Comparison of ENCODE assay signal across 12 cellular contexts in genomic region chr6:39301606-39302005, GRCh38. TPM values are rescaled to one million over a fixed set of nuclear protein-coding genes. Genes with fewer than 3 reads are reported as not detected.
A peak's percentile ranks its signal among the peaks of the same experiment; 100 is the strongest.
DNase-seq lines count a peak whose midpoint lies in the region; ATAC-seq, FAIRE-seq and TF ChIP-seq lines count a peak whose summit lies in the region.
"Had no signal": no experiment of that assay in that cellular context is flagged by ENCODE, and none has a peak within 500 bp of the region (broad histone marks: within the 10 kb centered on the region; RNA-seq: fewer than 3 reads in every experiment).

No MANE protein-coding gene starts in this region.

- TF ChIP-seq POLR2A in GM12878 (IDR thresholded peaks at IDR 0.05; ENCODE audit: low read depth, low read length): no peak

- no peak for TF ChIP-seq RAD21 in GM12878 (IDR thresholded peaks at IDR 0.05; ENCODE audit: insufficient read depth, low read depth, low read length)

- H3K79me2 ChIP-seq in Karpas-422 (ENCODE audit: low read length) (no peaks in the 10 kb centered on the region), GM12878 (ENCODE audit: control insufficient read depth, insufficient read depth, low read length) (no peaks in the 10 kb centered on the region)

- 18% methylated on average over 7 of the region's 7 CpGs for WGBS in GM12878 (ENCODE audit: insufficient coverage, insufficient replicate concordance, low lambda C conversion rate, missing lambda C conversion rate)

- CTCF ChIA-PET in GM12878 (lab: Yijun Ruan, JAX): interaction anchor here (0.7 to 7.5 kb wide), 10 partner anchors 9 to 429 kb away, joined by 3 to 167 read pairs (median 6); no protein-coding TSS in a partner anchor
- CTCF ChIA-PET in CD8-positive, alpha-beta T cell (lab: Charles Lee): interaction anchor here (1.9 to 15.4 kb wide), 3 partner anchors 133 to 429 kb away, joined by 5 to 359 read pairs (median 111); no protein-coding TSS in a partner anchor

- H3K9me3 ChIP-seq in Karpas-422 (ENCODE audit: low read length): no peaks in the 10 kb centered on the region
- H3K9me3 ChIP-seq in GM12878 (replicated peaks; ENCODE audit: control insufficient read depth, insufficient read depth, low read length): no peaks in the 10 kb centered on the region
- no peaks in the 10 kb centered on the region for H3K9me3 ChIP-seq in CD8-positive, alpha-beta T cell (ENCODE audit: low read length)

- no peaks in the 10 kb centered on the region for H3K4me1 ChIP-seq in Karpas-422 (ENCODE audit: low read length)
- 0 out of 2 replicates have a peak, but pooled peaks cover 2% of the 10 kb centered on the region for H3K4me1 ChIP-seq in GM12878 (ENCODE audit: control insufficient read depth, insufficient read depth, low read length)
- no peaks in the 10 kb centered on the region for H3K4me1 ChIP-seq in CD8-positive, alpha-beta T cell (ENCODE audit: insufficient read depth, low read length)

- DNase-seq in GM12864 (ENCODE audit: low read depth): no peak
- DNase-seq in Karpas-422: peak; percentile 58
- DNase-seq in GM12878 (ENCODE audit: low read depth, low spot score): no peak
- no peak for DNase-seq in Right ventricle myocardium superior
- no peak for DNase-seq in CD8-positive, alpha-beta T cell
- DNase-seq: activated T-cell treated with anti-CD3 and anti-CD28 coated beads, Interleukin-2, amount 50 U/mL, for 48 hours; T-helper 2 cell had no signal

- RAD21 ChIA-PET in GM12878 (lab: Charles Lee; ENCODE audit: unreplicated experiment): interaction anchor here (1.0 to 5.0 kb wide), 2 partner anchors 111 to 135 kb away, joined by 3 to 71 read pairs; no protein-coding TSS in a partner anchor

- intact Hi-C loops in GM12878 (cut with micrococcal nuclease; ENCODE audit: unreplicated experiment) (loop anchor here (2.0 to 5.0 kb wide), 3 partner anchors 111 to 429 kb away; no protein-coding TSS in a partner anchor), Right ventricle myocardium superior (cut with DNase I) (loop anchor here (5.0 kb wide), 1 partner anchor 329 kb away; no protein-coding TSS in a partner anchor)
- intact Hi-C loops in CD8-positive, alpha-beta T cell (cut with DNase I, micrococcal nuclease): loop anchor here (2.0 to 5.0 kb wide), 3 partner anchors 213 to 329 kb away; no protein-coding TSS in a partner anchor

- TF ChIP-seq EP300 in GM12878 (IDR thresholded peaks at IDR 0.05; ENCODE audit: borderline replicate concordance in 1 of 2, control insufficient read depth in 1 of 2, low read depth in 2 of 2, low read length in 2 of 2): no peak

- ATAC-seq in GM12878 (peak; percentile 77), GM18907 (IDR thresholded peaks at IDR 0.05; ENCODE audit: unreplicated experiment) (no peak), GM19351 (IDR thresholded peaks at IDR 0.05; ENCODE audit: unreplicated experiment) (no peak), Right ventricle myocardium superior (ENCODE audit: poor library complexity) (no peak)
- no peak for ATAC-seq in CD8-positive, alpha-beta T cell

- peaks cover 7% of the 10 kb centered on the region for H3K4me1 Mint-ChIP-seq in nephron
- H3K4me1 Mint-ChIP-seq in CD8-positive, alpha-beta T cell (ENCODE audit: low read depth): peaks cover 6% of the 10 kb centered on the region

- no peak overlapping the region for H2AFZ ChIP-seq in Karpas-422 (ENCODE audit: low read length)
- H2AFZ ChIP-seq in GM12878 (ENCODE audit: control insufficient read depth, low read depth, low read length): no peak overlapping the region

- TF ChIP-seq CTCF in GM12864 (IDR thresholded peaks at IDR 0.05; ENCODE audit: low read depth, low read length, missing control alignments) (peak; percentile 54), GM12878 (IDR thresholded peaks at IDR 0.05 in 2 of 3, conservative IDR thresholded peaks at IDR 0.05 in 1 of 3; ENCODE audit: control insufficient read depth in 2 of 3, extremely low read depth in 1 of 3, insufficient read depth in 1 of 3, low read depth in 3 of 3, low read length in 3 of 3) (peak; percentile 24 to 39 (median 37); a peak in 3 of 6 replicates), nephron (IDR thresholded peaks at IDR 0.05; ENCODE audit: unreplicated experiment in 3 of 3) (peak in 2 of 3 experiments; percentile 9 to 42)
- no peak for TF ChIP-seq CTCF in CD8-positive, alpha-beta T cell (IDR thresholded peaks at IDR 0.05)

- H3K9me3 Mint-ChIP-seq in nephron: no peaks in the 10 kb centered on the region
- no peaks in the 10 kb centered on the region for H3K9me3 Mint-ChIP-seq in CD8-positive, alpha-beta T cell

- no peak for FAIRE-seq in GM12878 (lab: Jason Lieb, UNC)
- FAIRE-seq: GM12892, islet of Langerhans had no signal

- in situ Hi-C loops in GM12878 (cut with MboI): loop anchor here (5.0 kb wide), 3 partner anchors 134 to 429 kb away; no protein-coding TSS in a partner anchor

- no peaks in the 10 kb centered on the region for H3K9me2 ChIP-seq in Karpas-422 (replicated peaks; ENCODE audit: insufficient read depth, low read length)

- no peak overlapping the region for H3K27ac ChIP-seq in Karpas-422 (ENCODE audit: low read length)
- H3K27ac ChIP-seq in GM12878 (ENCODE audit: control insufficient read depth, insufficient read depth): no peak overlapping the region
- no peak overlapping the region for H3K27ac ChIP-seq in CD8-positive, alpha-beta T cell (ENCODE audit: low read depth, low read length)

- H4K20me1 ChIP-seq in Karpas-422 (ENCODE audit: insufficient read depth, low read depth, low read length): no peaks in the 10 kb centered on the region
- H4K20me1 ChIP-seq in GM12878 (ENCODE audit: control insufficient read depth, insufficient read depth): no peaks in the 10 kb centered on the region

- POLR2A ChIA-PET in GM12878 (lab: Charles Lee): interaction anchor here (1.2 kb wide), 1 partner anchor 104 kb away, joined by 3 read pairs; no protein-coding TSS in a partner anchor
- POLR2A ChIA-PET in CD8-positive, alpha-beta T cell (lab: Charles Lee): no interaction called here

- BruUV-seq in GM12878 (replicated peaks; lab: Mats Ljungman, UMichigan): no TSS peak

- no peaks in the 10 kb centered on the region for H3K27me3 ChIP-seq in Karpas-422 (ENCODE audit: low read length)
- peaks cover 0 to 3% of the 10 kb centered on the region in 2 experiments; a peak in 3 of 4 replicates for H3K27me3 ChIP-seq in GM12878 (replicated peaks in 1 of 2; ENCODE audit: control insufficient read depth in 2 of 2, insufficient read depth in 2 of 2, low read length in 1 of 2)
- H3K27me3 ChIP-seq in CD8-positive, alpha-beta T cell (ENCODE audit: insufficient read depth, low read length): no peaks in the 10 kb centered on the region

- H3K4me3 Mint-ChIP-seq in nephron: no peak overlapping the region
- H3K4me3 Mint-ChIP-seq in CD8-positive, alpha-beta T cell: no peak overlapping the region

- H3K4me2 ChIP-seq in Karpas-422 (ENCODE audit: low read depth, low read length, poor library complexity, severe bottlenecking) (no peak overlapping the region), GM12878 (ENCODE audit: control insufficient read depth, insufficient read depth) (no peak overlapping the region)

- no peaks in the 10 kb centered on the region for H3K36me3 Mint-ChIP-seq in nephron (ENCODE audit: low read depth)
- no peaks in the 10 kb centered on the region for H3K36me3 Mint-ChIP-seq in CD8-positive, alpha-beta T cell

- H3K27ac Mint-ChIP-seq in nephron: no peak overlapping the region
- H3K27ac Mint-ChIP-seq in CD8-positive, alpha-beta T cell: no peak overlapping the region

- peaks cover 35% of the 10 kb centered on the region for H3K27me3 Mint-ChIP-seq in nephron (ENCODE audit: low read depth)
- no peaks in the 10 kb centered on the region for H3K27me3 Mint-ChIP-seq in CD8-positive, alpha-beta T cell (ENCODE audit: low read depth)

- H3K36me3 ChIP-seq in Karpas-422 (ENCODE audit: insufficient read depth, low read length) (no peaks in the 10 kb centered on the region), GM12878 (ENCODE audit: control insufficient read depth in 2 of 2, insufficient read depth in 2 of 2, low read length in 1 of 2) (no peaks in the 10 kb centered on the region)
- no peaks in the 10 kb centered on the region for H3K36me3 ChIP-seq in CD8-positive, alpha-beta T cell (ENCODE audit: insufficient read depth, low read length)

- H3K9ac ChIP-seq in Karpas-422 (ENCODE audit: low read length): no peak overlapping the region
- H3K9ac ChIP-seq in GM12878 (ENCODE audit: control insufficient read depth, insufficient read depth, low read length): no peak overlapping the region

- H3K4me3 ChIP-seq in GM12864 (ENCODE audit: low read depth, low read length): no peak overlapping the region
- H3K4me3 ChIP-seq in Karpas-422 (ENCODE audit: low read length): no peak overlapping the region
- no peak overlapping the region for H3K4me3 ChIP-seq in GM12878
- no peak overlapping the region for H3K4me3 ChIP-seq in CD8-positive, alpha-beta T cell (ENCODE audit: low read depth, low read length)

- SMC1A ChIA-PET in GM12878 (lab: Charles Lee; ENCODE audit: uncharacterized antibody, unreplicated experiment): interaction anchor here (0.9 to 7.4 kb wide), 4 partner anchors 112 to 304 kb away, joined by 3 to 83 read pairs (median 7); no protein-coding TSS in a partner anchor

RNA-seq across cellular contexts. Expression of gene KCNK17, which starts 12.6 kb away (rescaled TPM):
- not detected in 2 replicates for total RNA-seq in Karpas-422 (2014; rRNA removed; shearing (Covaris generic); ENCODE audit: low replicate concordance)
- total RNA-seq in GM12878 (2013; cell fraction: nucleolus; rRNA removed): not detected in 2 replicates
- not detected in 2 replicates for total RNA-seq in GM12878 (2014; rRNA removed)
- total RNA-seq in GM12878 (2014; rRNA removed; fragmentation: Illumina TruSeq; extraction: Trizol): not detected in 2 replicates
- total RNA-seq in GM12878 (2021): not detected in 2 replicates
- not detected for polyA plus RNA-seq in GM12878 (2011; ENCODE audit: low read depth)
- polyA plus RNA-seq in GM12878 (2011; rRNA removed): not detected in 2 replicates
- not detected in 2 replicates for polyA plus RNA-seq in GM12878 (2011; cell fraction: cytosol; rRNA removed)
- not detected in 2 replicates for polyA plus RNA-seq in GM12878 (2011; cell fraction: nucleus; rRNA removed)
- not detected in 2 replicates for polyA plus RNA-seq in GM12878 (2012)
- not detected in 2 replicates for polyA plus RNA-seq in GM12878 (2014; fragmentation: Illumina TruSeq; extraction: Trizol)
- not detected for polyA plus RNA-seq in GM12878 (2014; fragmentation: Nextera tagmentation; extraction: Ambion mirVana)
- polyA plus RNA-seq in GM12878 (2014; rRNA removed): not detected in 2 replicates
- not detected for polyA plus RNA-seq in GM12878 (2016; fragmentation: Nextera tagmentation; extraction: Ambion mirVana)
- polyA minus RNA-seq in GM12878 (2011; rRNA and poly(A)+ RNA removed): not detected in 2 replicates
- not detected in 2 replicates for polyA minus RNA-seq in GM12878 (2011; cell fraction: cytosol; rRNA and poly(A)+ RNA removed)
- not detected in 2 replicates for polyA minus RNA-seq in GM12878 (2011; cell fraction: nucleus; rRNA and poly(A)+ RNA removed)
- not detected for total RNA-seq in Right ventricle myocardium superior
- not detected for total RNA-seq in CD8-positive, alpha-beta T cell

RNA-seq across cellular contexts. Expression of gene KCNK16, which starts 20.9 kb away (rescaled TPM):
- total RNA-seq in Karpas-422 (2014; rRNA removed; shearing (Covaris generic); ENCODE audit: low replicate concordance): not detected in 2 replicates
- total RNA-seq in GM12878 (2013; cell fraction: nucleolus; rRNA removed): not detected in 2 replicates
- total RNA-seq in GM12878 (2014; rRNA removed): not detected in 2 replicates
- total RNA-seq in GM12878 (2014; rRNA removed; fragmentation: Illumina TruSeq; extraction: Trizol): not detected in 2 replicates
- not detected in 2 replicates for total RNA-seq in GM12878 (2021)
- not detected for polyA plus RNA-seq in GM12878 (2011; ENCODE audit: low read depth)
- not detected in 2 replicates for polyA plus RNA-seq in GM12878 (2011; rRNA removed)
- polyA plus RNA-seq in GM12878 (2011; cell fraction: cytosol; rRNA removed): not detected in 2 replicates
- polyA plus RNA-seq in GM12878 (2011; cell fraction: nucleus; rRNA removed): not detected in 2 replicates
- polyA plus RNA-seq in GM12878 (2012): not detected in 2 replicates
- polyA plus RNA-seq in GM12878 (2014; fragmentation: Illumina TruSeq; extraction: Trizol): not detected in 2 replicates
- not detected for polyA plus RNA-seq in GM12878 (2014; fragmentation: Nextera tagmentation; extraction: Ambion mirVana)
- polyA plus RNA-seq in GM12878 (2014; rRNA removed): not detected in 2 replicates
- not detected for polyA plus RNA-seq in GM12878 (2016; fragmentation: Nextera tagmentation; extraction: Ambion mirVana)
- not detected in 2 replicates for polyA minus RNA-seq in GM12878 (2011; rRNA and poly(A)+ RNA removed)
- not detected in 2 replicates for polyA minus RNA-seq in GM12878 (2011; cell fraction: cytosol; rRNA and poly(A)+ RNA removed)
- polyA minus RNA-seq in GM12878 (2011; cell fraction: nucleus; rRNA and poly(A)+ RNA removed): not detected in 2 replicates
- total RNA-seq in Right ventricle myocardium superior: not detected
- not detected for total RNA-seq in CD8-positive, alpha-beta T cell
